ENCODE assay signal across 8 cellular contexts in the genomic region with DNA sequence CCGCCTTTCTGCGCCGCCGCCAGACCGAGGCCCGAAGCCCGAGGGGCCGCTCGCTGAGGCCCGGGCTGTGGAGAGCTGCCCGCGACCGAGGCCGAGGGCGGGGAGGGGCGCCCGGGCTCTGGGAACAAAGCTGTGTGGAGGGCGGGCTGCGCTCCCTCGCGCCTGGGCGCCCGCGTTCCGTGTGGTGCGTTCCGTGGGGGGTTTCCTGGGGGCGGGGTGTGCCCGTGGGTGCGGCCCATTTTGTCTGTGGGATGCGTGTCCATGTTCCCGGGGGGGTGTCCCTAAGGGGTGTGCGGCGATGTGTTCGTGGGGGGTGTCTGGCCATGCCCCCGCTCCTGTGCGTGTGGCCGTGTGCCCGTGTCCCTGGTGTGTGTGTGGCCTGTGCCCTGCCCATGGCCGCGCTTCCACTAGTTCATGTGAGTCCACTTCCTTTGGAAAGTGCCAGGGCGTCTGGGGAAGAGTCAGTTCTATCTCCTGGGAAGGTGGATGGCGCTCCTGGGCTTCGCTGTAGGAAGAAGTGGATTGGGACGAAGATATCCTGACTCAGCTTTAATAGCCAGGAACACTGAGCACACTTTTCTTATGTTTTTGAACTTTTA. TPM values are rescaled to one million over a fixed set of nuclear protein-coding genes. Genes with fewer than 3 reads are reported as not detected.
DNase-seq lines count a peak whose midpoint lies in the region.

No MANE protein-coding gene starts in this region.

- intact Hi-C loops in dendritic cell treated with granulocyte-macrophage colony-stimulating factor and Interleukin-4, amounts not matched to agents 40 ng/mL and 50 ng/mL, for 4 days (cut with micrococcal nuclease) = no loop called here

- H2BK120ac ChIP-seq in mesenchymal stem cell (ENCODE audit: low read depth, low read length) = no peak overlapping the region

- H2AFZ ChIP-seq in mesenchymal stem cell (ENCODE audit: low read depth, low read length) = peak overlapping the region; percentile 46

- peak overlapping the region; percentile 16 to 91 (median 34) for H3K27ac Mint-ChIP-seq in IgD-negative memory B cell
- H3K27ac Mint-ChIP-seq in dendritic cell treated with granulocyte-macrophage colony-stimulating factor and Interleukin-4, amounts not matched to agents 40 ng/mL and 50 ng/mL, for 4 days = peak overlapping the region; percentile 80

- peak overlapping the region; percentile 81 for H2BK5ac ChIP-seq in mesenchymal stem cell (ENCODE audit: low read depth, low read length, poor library complexity, severe bottlenecking)

- H3K18ac ChIP-seq in mesenchymal stem cell (ENCODE audit: low read depth in 1 of 2, low read length in 2 of 2) = peak overlapping the region; percentile 69 to 94

- H3K4me2 ChIP-seq in mesenchymal stem cell (ENCODE audit: low read length, poor library complexity, severe bottlenecking) = peak overlapping the region; percentile 52

- H3K27me3 Mint-ChIP-seq in IgD-negative memory B cell = no peaks in the 10 kb centered on the region
- H3K27me3 Mint-ChIP-seq in dendritic cell treated with granulocyte-macrophage colony-stimulating factor and Interleukin-4, amounts not matched to agents 40 ng/mL and 50 ng/mL, for 4 days = no peaks in the 10 kb centered on the region

- H3K4me1 Mint-ChIP-seq in IgD-negative memory B cell = peaks cover 5 to 20% (median 18%) of the 10 kb centered on the region in 3 donors
- H3K4me1 Mint-ChIP-seq in dendritic cell treated with granulocyte-macrophage colony-stimulating factor and Interleukin-4, amounts not matched to agents 40 ng/mL and 50 ng/mL, for 4 days (ENCODE audit: low read depth) = peaks cover 23% of the 10 kb centered on the region

- DNase-seq in NCI-H524 (lab: John Stamatoyannopoulos, UW) = peak; percentile 22 to 42
- no peak for DNase-seq in NCI-H524 treated with DMSO at 0.1 percent for 48 hours (lab: John Stamatoyannopoulos, UW)
- DNase-seq in activated CD4-positive, CD25-positive, alpha-beta regulatory T cell treated with anti-CD3 and anti-CD28 coated beads, Interleukin-2, amount 50 U/mL, for 72 hours = peak; percentile 58
- peak; percentile 63 for DNase-seq in mesenchymal stem cell
- peak; percentile 4 for DNase-seq in stimulated activated CD8-positive, alpha-beta memory T cell treated with anti-CD3 and anti-CD28 coated beads, Interleukin-15, amount 100 ng/mL, for 1 hour (ENCODE audit: low read depth)
- DNase-seq in MV-4-11 (lab: John Stamatoyannopoulos, UW) = no peak

- H3K9me3 ChIP-seq in mesenchymal stem cell (ENCODE audit: control insufficient read depth, low read length) = no peaks in the 10 kb centered on the region

- peak overlapping the region; percentile 78 to 89 for H3K4me3 ChIP-seq in mesenchymal stem cell (ENCODE audit: insufficient read depth in 1 of 2, low read depth in 1 of 2, low read length in 2 of 2)

- H2BK12ac ChIP-seq in mesenchymal stem cell (ENCODE audit: low read length in 2 of 2) = no peak overlapping the region

- peak overlapping the region; percentile 85 to 94 (median 90) for H3K4me3 Mint-ChIP-seq in IgD-negative memory B cell
- H3K4me3 Mint-ChIP-seq in dendritic cell treated with granulocyte-macrophage colony-stimulating factor and Interleukin-4, amounts not matched to agents 40 ng/mL and 50 ng/mL, for 4 days = peak overlapping the region; percentile 90

- H3K9me3 Mint-ChIP-seq in IgD-negative memory B cell = no peaks in the 10 kb centered on the region
- H3K9me3 Mint-ChIP-seq in dendritic cell treated with granulocyte-macrophage colony-stimulating factor and Interleukin-4, amounts not matched to agents 40 ng/mL and 50 ng/mL, for 4 days = no peaks in the 10 kb centered on the region

- H3K36me3 Mint-ChIP-seq in IgD-negative memory B cell = no peaks in the 10 kb centered on the region
- peaks cover 37% of the 10 kb centered on the region for H3K36me3 Mint-ChIP-seq in dendritic cell treated with granulocyte-macrophage colony-stimulating factor and Interleukin-4, amounts not matched to agents 40 ng/mL and 50 ng/mL, for 4 days (ENCODE audit: low read depth)

- H2BK15ac ChIP-seq in mesenchymal stem cell (ENCODE audit: low read depth, poor library complexity, severe bottlenecking) = no peak overlapping the region

- H3K79me1 ChIP-seq in mesenchymal stem cell (replicated peaks; ENCODE audit: low read length, poor library complexity, severe bottlenecking) = peaks cover 11% of the 10 kb centered on the region

- H2AK5ac ChIP-seq in mesenchymal stem cell (ENCODE audit: low read length, severe bottlenecking) = peak overlapping the region; percentile 73

- peak overlapping the region in 1 of 2 experiments; percentile 98 for H3K14ac ChIP-seq in mesenchymal stem cell (ENCODE audit: low read length in 2 of 2)

- WGBS in mesenchymal stem cell = 1% methylated on average over 43 of the region's 45 CpGs

- H3K9ac ChIP-seq in mesenchymal stem cell (ENCODE audit: low read length) = peak overlapping the region; percentile 87

- peak overlapping the region in 1 of 2 experiments; percentile 87 for H3K4ac ChIP-seq in mesenchymal stem cell (ENCODE audit: low read depth in 1 of 2, low read length in 2 of 2)

- peak overlapping the region; percentile 62 for H3K27ac ChIP-seq in mesenchymal stem cell (ENCODE audit: low read length, poor library complexity, severe bottlenecking)

- H3K36me3 ChIP-seq in mesenchymal stem cell (ENCODE audit: control insufficient read depth in 1 of 2, insufficient read depth in 2 of 2, low read depth in 1 of 2, low read length in 2 of 2) = peaks cover 30 to 33% of the 10 kb centered on the region in 2 experiments

- no peaks in the 10 kb centered on the region for H3K27me3 ChIP-seq in mesenchymal stem cell (ENCODE audit: control insufficient read depth in 1 of 2, insufficient read depth in 1 of 2, low read length in 2 of 2)

- H3K4me1 ChIP-seq in mesenchymal stem cell (ENCODE audit: control insufficient read depth, insufficient read depth, low read depth, low read length) = peaks cover 35% of the 10 kb centered on the region

- peak overlapping the region; percentile 52 for H4K8ac ChIP-seq in mesenchymal stem cell (ENCODE audit: low read length)

- peak overlapping the region in 1 of 2 experiments; percentile 66 for H3K23ac ChIP-seq in mesenchymal stem cell (ENCODE audit: low read length in 2 of 2)

- H4K91ac ChIP-seq in mesenchymal stem cell (ENCODE audit: low read length) = peak overlapping the region; percentile 77

RNA-seq across cellular contexts. Expression of a gene that starts 0.5 kb away (rescaled TPM):
- polyA plus RNA-seq in IgD-negative memory B cell = 10.8 TPM
- polyA plus RNA-seq in mesenchymal stem cell (2013, experiment 1 of 2) = 54.4 TPM
- 54.1 TPM for polyA plus RNA-seq in mesenchymal stem cell (2013, experiment 2 of 2)

RNA-seq across cellular contexts. Expression of a gene that starts 27.4 kb away (rescaled TPM):
- 5.9 TPM for polyA plus RNA-seq in IgD-negative memory B cell
- 35.8 TPM for polyA plus RNA-seq in mesenchymal stem cell (2013, experiment 1 of 2)
- polyA plus RNA-seq in mesenchymal stem cell (2013, experiment 2 of 2) = 29.0 TPM

Comparison
In these comparisons a context has a peak if more than half of its experiments do, and no peak if none do; other contexts are left out.
1. DNase-seq: peak in NCI-H524 (2 of 2), activated CD4-positive, CD25-positive, alpha-beta regulatory T cell treated with anti-CD3 and anti-CD28 coated beads, Interleukin-2, amount 50 U/mL, for 72 hours (single experiment), mesenchymal stem cell (single experiment) and stimulated activated CD8-positive, alpha-beta memory T cell treated with anti-CD3 and anti-CD28 coated beads, Interleukin-15, amount 100 ng/mL, for 1 hour (single experiment); none in NCI-H524 treated with DMSO at 0.1 percent for 48 hours (single experiment) and MV-4-11 (single experiment).